2 cellular contexts compared by ENCODE assay signal in the genomic region with DNA sequence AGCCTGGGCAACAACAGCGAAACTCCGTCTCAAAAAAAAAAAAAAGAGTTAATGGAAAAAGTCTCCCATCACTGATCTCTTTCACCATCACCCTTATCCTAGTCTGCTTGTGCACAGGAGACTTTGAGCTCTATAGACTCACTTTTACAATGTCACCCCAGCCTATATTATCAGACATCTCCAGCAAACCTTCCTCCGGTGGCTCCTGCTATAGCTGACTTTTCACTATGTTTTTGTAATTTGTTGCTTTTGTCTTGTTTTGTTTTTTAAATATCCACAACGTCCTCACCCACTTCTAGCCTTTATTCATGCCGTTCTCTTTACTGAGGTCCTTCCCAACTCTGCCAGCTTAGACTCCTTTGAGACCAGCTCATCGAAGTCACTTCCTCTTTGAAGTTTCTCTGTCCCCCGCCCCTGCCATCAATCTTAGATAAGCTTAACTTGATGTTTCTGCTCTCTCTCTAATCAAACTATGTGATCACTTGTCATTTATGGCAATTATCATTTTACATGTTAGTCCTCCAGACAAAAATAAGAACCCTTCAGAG.
TF ChIP-seq lines count a peak whose summit lies in the region.

No MANE protein-coding gene starts in this region.

TF ChIP-seq in SK-N-SH, 30 proteins besides CTCF, POLR2A, EP300 and RAD21 (continued from another document):
- no peak for TF ChIP-seq USF2 (IDR thresholded peaks at IDR 0.05; ENCODE audit: borderline replicate concordance, low read depth, low read length)
- no peak for TF ChIP-seq REST (IDR thresholded peaks at IDR 0.05; ENCODE audit: low read depth, low read length)
- TF ChIP-seq RCOR1 (IDR thresholded peaks at IDR 0.05; ENCODE audit: low read length): no peak
- TF ChIP-seq RFX5 (IDR thresholded peaks at IDR 0.05; ENCODE audit: low read length): no peak
- TF ChIP-seq, protein P1, sequence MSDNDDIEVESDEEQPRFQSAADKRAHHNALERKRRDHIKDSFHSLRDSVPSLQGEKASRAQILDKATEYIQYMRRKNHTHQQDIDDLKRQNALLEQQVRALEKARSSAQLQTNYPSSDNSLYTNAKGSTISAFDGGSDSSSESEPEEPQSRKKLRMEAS (IDR thresholded peaks at IDR 0.05; ENCODE audit: low read depth): no peak
- TF ChIP-seq EZH2phosphoT487 (IDR thresholded peaks at IDR 0.05; ENCODE audit: borderline replicate concordance, low read depth): no peak
- TF ChIP-seq TAF1 (IDR thresholded peaks at IDR 0.05; ENCODE audit: borderline replicate concordance, low read depth, low read length): no peak
- no peak for TF ChIP-seq ELF1 (IDR thresholded peaks at IDR 0.05)
TF ChIP-seq in SK-N-SH: peak in this region for 0.

TF ChIP-seq in SK-N-SH treated with all-trans-retinoic acid at 6 μM for 48 hours, 23 proteins besides CTCF, POLR2A, EP300 and RAD21 (continued from another document):
- TF ChIP-seq, protein P2, sequence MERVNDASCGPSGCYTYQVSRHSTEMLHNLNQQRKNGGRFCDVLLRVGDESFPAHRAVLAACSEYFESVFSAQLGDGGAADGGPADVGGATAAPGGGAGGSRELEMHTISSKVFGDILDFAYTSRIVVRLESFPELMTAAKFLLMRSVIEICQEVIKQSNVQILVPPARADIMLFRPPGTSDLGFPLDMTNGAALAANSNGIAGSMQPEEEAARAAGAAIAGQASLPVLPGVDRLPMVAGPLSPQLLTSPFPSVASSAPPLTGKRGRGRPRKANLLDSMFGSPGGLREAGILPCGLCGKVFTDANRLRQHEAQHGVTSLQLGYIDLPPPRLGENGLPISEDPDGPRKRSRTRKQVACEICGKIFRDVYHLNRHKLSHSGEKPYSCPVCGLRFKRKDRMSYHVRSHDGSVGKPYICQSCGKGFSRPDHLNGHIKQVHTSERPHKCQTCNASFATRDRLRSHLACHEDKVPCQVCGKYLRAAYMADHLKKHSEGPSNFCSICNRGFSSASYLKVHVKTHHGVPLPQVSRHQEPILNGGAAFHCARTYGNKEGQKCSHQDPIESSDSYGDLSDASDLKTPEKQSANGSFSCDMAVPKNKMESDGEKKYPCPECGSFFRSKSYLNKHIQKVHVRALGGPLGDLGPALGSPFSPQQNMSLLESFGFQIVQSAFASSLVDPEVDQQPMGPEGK (CRISPR knock-in tag; IDR thresholded peaks at IDR 0.05; ENCODE audit: borderline replicate concordance): no peak
- TF ChIP-seq ZFP3 (CRISPR knock-in tag; IDR thresholded peaks at IDR 0.05) (no peak), PPARA (CRISPR knock-in tag; IDR thresholded peaks at IDR 0.05; ENCODE audit: borderline replicate concordance) (no peak), ARNTL (CRISPR knock-in tag; IDR thresholded peaks at IDR 0.05; ENCODE audit: borderline replicate concordance, low read depth) (no peak)
